In the genomic region with DNA sequence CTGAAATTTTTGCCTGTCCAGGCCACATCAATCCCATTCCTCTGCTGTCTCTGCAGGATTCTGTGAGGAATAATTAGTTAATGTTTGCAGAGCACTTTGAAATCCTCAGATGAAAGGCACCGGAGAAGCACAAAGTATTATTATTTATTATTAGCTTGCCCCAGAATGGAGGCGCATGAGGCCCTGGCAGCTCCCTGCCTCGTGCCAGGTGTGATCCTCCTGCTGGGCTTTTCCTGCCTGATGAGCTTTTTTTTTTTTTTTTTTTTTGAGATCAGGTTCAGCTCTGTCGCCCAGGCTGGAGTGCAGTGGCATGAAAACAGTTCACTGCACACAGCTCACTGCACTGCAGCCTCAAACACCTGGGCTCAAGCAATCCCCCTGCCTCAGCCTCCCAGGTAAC, we compare ENCODE assay signal across 15 cellular contexts.
"Had no signal": no experiment of that assay in that cellular context is flagged by ENCODE, and none has a peak within 500 bp of the region (broad histone marks: within the 10 kb centered on the region; RNA-seq: fewer than 3 reads in every experiment).

No MANE protein-coding gene starts in this region.

- H3K4me3 Mint-ChIP-seq: activated CD4-positive, alpha-beta memory T cell treated with anti-CD3 and anti-CD28 coated beads for 36 hours; activated CD8-positive, alpha-beta memory T cell treated with anti-CD3 and anti-CD28 coated beads, Interleukin-2, amount 10 ng/mL, durations not matched to agents 7 days and 5 days; activated naive CD4-positive, alpha-beta T cell treated with anti-CD3 and anti-CD28 coated beads, Interleukin-2, amount 10 ng/mL, durations not matched to agents 7 days and 5 days; dendritic cell treated with granulocyte-macrophage colony-stimulating factor and Interleukin-4, amounts not matched to agents 40 ng/mL and 50 ng/mL, for 4 days; natural killer cell; stimulated activated memory B cell treated with anti-CD40 and anti-IgM and Interleukin-4, amounts not matched to agents 10 μg/mL and 1 μg/mL and 100 μg/mL, for 72 hours had no signal

- H3K36me3 Mint-ChIP-seq: activated CD4-positive, alpha-beta memory T cell treated with anti-CD3 and anti-CD28 coated beads for 36 hours; activated CD8-positive, alpha-beta memory T cell treated with anti-CD3 and anti-CD28 coated beads, Interleukin-2, amount 10 ng/mL, durations not matched to agents 7 days and 5 days; activated naive CD4-positive, alpha-beta T cell treated with anti-CD3 and anti-CD28 coated beads, Interleukin-2, amount 10 ng/mL, durations not matched to agents 7 days and 5 days; natural killer cell; stimulated activated memory B cell treated with anti-CD40 and anti-IgM and Interleukin-4, amounts not matched to agents 10 μg/mL and 1 μg/mL and 100 μg/mL, for 72 hours had no signal

- H3K27ac Mint-ChIP-seq: activated CD4-positive, alpha-beta memory T cell treated with anti-CD3 and anti-CD28 coated beads for 36 hours; activated CD8-positive, alpha-beta memory T cell treated with anti-CD3 and anti-CD28 coated beads, Interleukin-2, amount 10 ng/mL, durations not matched to agents 7 days and 5 days; activated naive CD4-positive, alpha-beta T cell treated with anti-CD3 and anti-CD28 coated beads, Interleukin-2, amount 10 ng/mL, durations not matched to agents 7 days and 5 days; activated T-helper 2 cell treated with anti-CD3 and anti-CD28 coated beads, Interferon-gamma antibody, Interleukin-2, Interleukin-4, amounts not matched to agents 10 μg/mL and 5 μg/mL and 100 μg/mL, durations not matched to agents 14 hours and 24 hours and 36 hours; dendritic cell treated with granulocyte-macrophage colony-stimulating factor and Interleukin-4, amounts not matched to agents 40 ng/mL and 50 ng/mL, for 4 days; natural killer cell; stimulated activated memory B cell treated with anti-CD40 and anti-IgM and Interleukin-4, amounts not matched to agents 10 μg/mL and 1 μg/mL and 100 μg/mL, for 72 hours had no signal

- ATAC-seq: activated CD8-positive, alpha-beta memory T cell treated with anti-CD3 and anti-CD28 coated beads, Interleukin-2, amount 10 ng/mL, durations not matched to agents 7 days and 5 days; natural killer cell; stimulated activated memory B cell treated with anti-CD40 and anti-IgM and Interleukin-4, amounts not matched to agents 10 μg/mL and 1 μg/mL and 100 μg/mL, for 72 hours had no signal

- H3K9me3 Mint-ChIP-seq: activated CD4-positive, alpha-beta memory T cell treated with anti-CD3 and anti-CD28 coated beads for 36 hours; activated naive CD4-positive, alpha-beta T cell treated with anti-CD3 and anti-CD28 coated beads, Interleukin-2, amount 10 ng/mL, durations not matched to agents 7 days and 5 days; activated T-helper 2 cell treated with anti-CD3 and anti-CD28 coated beads, Interferon-gamma antibody, Interleukin-2, Interleukin-4, amounts not matched to agents 10 μg/mL and 5 μg/mL and 100 μg/mL, durations not matched to agents 14 hours and 24 hours and 36 hours; dendritic cell treated with granulocyte-macrophage colony-stimulating factor and Interleukin-4, amounts not matched to agents 40 ng/mL and 50 ng/mL, for 4 days; natural killer cell had no signal

- H3K4me1 Mint-ChIP-seq: activated CD8-positive, alpha-beta memory T cell treated with anti-CD3 and anti-CD28 coated beads, Interleukin-2, amount 10 ng/mL, durations not matched to agents 7 days and 5 days; activated naive CD4-positive, alpha-beta T cell treated with anti-CD3 and anti-CD28 coated beads, Interleukin-2, amount 10 ng/mL, durations not matched to agents 7 days and 5 days; stimulated activated memory B cell treated with anti-CD40 and anti-IgM and Interleukin-4, amounts not matched to agents 10 μg/mL and 1 μg/mL and 100 μg/mL, for 72 hours had no signal

- DNase-seq: activated CD4-positive, alpha-beta memory T cell treated with anti-CD3 and anti-CD28 coated beads for 36 hours; activated CD8-positive, alpha-beta memory T cell treated with anti-CD3 and anti-CD28 coated beads, Interleukin-2, amount 10 ng/mL, durations not matched to agents 7 days and 5 days; activated naive CD4-positive, alpha-beta T cell treated with anti-CD3 and anti-CD28 coated beads, Interleukin-2, amount 10 ng/mL, durations not matched to agents 7 days and 5 days; activated T-cell treated with anti-CD3 and anti-CD28 coated beads, Interleukin-2, amount 50 U/mL, for 1 hour; effector memory CD4-positive, alpha-beta T cell; foreskin fibroblast; hypothalamus; kidney; mesenchymal stem cell; natural killer cell; posterior cingulate gyrus; retina had no signal
